19 cellular contexts compared by ENCODE assay signal in the genomic region with DNA sequence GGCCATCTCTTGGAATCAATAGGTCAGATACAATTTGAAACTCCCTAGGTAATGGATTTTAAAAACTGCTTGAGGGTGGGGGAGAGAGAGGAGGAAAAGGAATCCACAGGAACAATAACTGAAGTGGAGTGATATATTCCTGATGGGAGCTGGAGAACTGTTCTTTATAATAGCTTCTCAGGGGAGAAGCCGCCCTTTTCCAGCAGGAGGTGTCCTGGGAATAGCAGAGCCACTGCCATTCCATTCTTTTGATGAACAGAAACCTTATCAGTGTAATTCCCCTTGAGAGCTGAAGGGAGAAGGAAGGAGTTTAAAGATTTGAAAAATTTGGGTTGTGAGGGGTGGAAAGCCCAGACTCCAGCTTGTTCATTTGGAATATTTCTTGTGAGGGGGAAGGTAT.
A peak's percentile ranks its signal among the peaks of the same experiment; 100 is the strongest.
DNase-seq lines count a peak whose midpoint lies in the region; ATAC-seq and TF ChIP-seq lines count a peak whose summit lies in the region.
"Had no signal": no experiment of that assay in that cellular context is flagged by ENCODE, and none has a peak within 500 bp of the region (broad histone marks: within the 10 kb centered on the region; RNA-seq: fewer than 3 reads in every experiment).

No MANE protein-coding gene starts in this region.

- H3K27me3 ChIP-seq in AG04450 (ENCODE audit: control insufficient read depth, insufficient read depth, low read length) (no peaks in the 10 kb centered on the region), GM23338 (ENCODE audit: insufficient read depth) (no peaks in the 10 kb centered on the region)
- H3K27me3 ChIP-seq: BLaER1 treated with 17β-estradiol and CSF1 and Interleukin-3, amounts not matched to agents 10 nM and 100 nM had no signal

- no peak for TF ChIP-seq POLR2A in lower leg skin (IDR thresholded peaks at IDR 0.05)

- H3K4me3 Mint-ChIP-seq in GM23338, result no peak overlapping the region
- H3K4me3 Mint-ChIP-seq in naive thymus-derived CD8-positive, alpha-beta T cell, result no peak overlapping the region
- H3K4me3 Mint-ChIP-seq: CD8-positive, alpha-beta T cell had no signal

- H4K20me1 ChIP-seq in GM23338 (replicated peaks; ENCODE audit: insufficient read depth), result no peaks in the 10 kb centered on the region
- H4K20me1 ChIP-seq: BLaER1 treated with 17β-estradiol and CSF1 and Interleukin-3, amounts not matched to agents 10 nM and 100 nM had no signal

- ATAC-seq in GM23338 (peak; percentile 56), GM21360 (IDR thresholded peaks at IDR 0.05; ENCODE audit: unreplicated experiment) (no peak), HG03439 (IDR thresholded peaks at IDR 0.05; ENCODE audit: unreplicated experiment) (no peak)
- ATAC-seq in naive thymus-derived CD8-positive, alpha-beta T cell, result no peak
- ATAC-seq: A549; CD8-positive, alpha-beta T cell; Right ventricle myocardium inferior had no signal

- H2AFZ ChIP-seq in GM23338, result no peak overlapping the region

- H3K36me3 Mint-ChIP-seq in GM23338 (ENCODE audit: low read depth), result 0 out of 3 replicates have a peak, but pooled peaks cover 4% of the 10 kb centered on the region
- H3K36me3 Mint-ChIP-seq in naive thymus-derived CD8-positive, alpha-beta T cell, result no peaks in the 10 kb centered on the region
- H3K36me3 Mint-ChIP-seq: CD8-positive, alpha-beta T cell had no signal

- H3K4me3 ChIP-seq in AG04450 (ENCODE audit: low read depth, low read length) (no peak overlapping the region), GM23338 (no peak overlapping the region), lower leg skin (ENCODE audit: low read depth, poor library complexity, severe bottlenecking) (no peak overlapping the region)
- H3K4me3 ChIP-seq: A549; BLaER1 treated with 17β-estradiol and CSF1 and Interleukin-3, amounts not matched to agents 10 nM and 100 nM had no signal

- H3K4me2 ChIP-seq in GM23338, result no peak overlapping the region
- H3K4me2 ChIP-seq: A549; BLaER1 treated with 17β-estradiol and CSF1 and Interleukin-3, amounts not matched to agents 10 nM and 100 nM had no signal

- peaks cover 3% of the 10 kb centered on the region for H3K27me3 Mint-ChIP-seq in GM23338 (ENCODE audit: insufficient read depth, low read depth, poor library complexity)
- peaks cover 0 to 15% (median 2%) of the 10 kb centered on the region in 5 donors for H3K27me3 Mint-ChIP-seq in naive thymus-derived CD8-positive, alpha-beta T cell

- POLR2A ChIA-PET in AG04450 (lab: Yijun Ruan, JAX), result no interaction called here
- POLR2A ChIA-PET in naive thymus-derived CD8-positive, alpha-beta T cell (lab: Charles Lee), result no interaction called here

- H3K4me1 Mint-ChIP-seq in GM23338, result peaks cover 5% of the 10 kb centered on the region; the same call in 2 of the 3 replicates
- no peaks in the 10 kb centered on the region for H3K4me1 Mint-ChIP-seq in naive thymus-derived CD8-positive, alpha-beta T cell

- 71 to 79% methylated on average over 1 of the region's 1 CpG for WGBS in lower leg skin, 2 donors

- DNase-seq in AG04450 (ENCODE audit: low read depth, low spot score), result no peak
- peak; percentile 46 for DNase-seq in GM23338 (ENCODE audit: low spot score)
- peak; percentile 6 for DNase-seq in SK-N-DZ (ENCODE audit: low spot score)
- DNase-seq in iPS-NIHi11 (ENCODE audit: low spot score), result peak; percentile 37
- no peak for DNase-seq in lower leg skin (ENCODE audit: low spot score in 2 of 2)
- DNase-seq in naive thymus-derived CD8-positive, alpha-beta T cell, result no peak
- DNase-seq: CD8-positive, alpha-beta T cell; DMS79 treated with DMSO at 0.1 percent for 48 hours; HCEC 1CT; KBM-7; NCI-H1105 treated with DMSO at 0.1 percent for 48 hours; NCI-H1694 treated with DMSO at 0.1 percent for 48 hours; NCI-H526 treated with DMSO at 0.1 percent for 48 hours; NK-92 treated with Interleukin-12 subunit alpha and Interleukin-12 subunit beta, amount 100 ng/mL, for 24 hours had no signal

- H3K79me2 ChIP-seq in GM23338 (replicated peaks; ENCODE audit: insufficient read depth), result no peaks in the 10 kb centered on the region

- no peaks in the 10 kb centered on the region for H3F3A ChIP-seq in GM23338 (replicated peaks; ENCODE audit: low read depth)

- H3K27ac ChIP-seq in AG04450 (ENCODE audit: low read depth, low read length), result no peak overlapping the region
- no peak overlapping the region for H3K27ac ChIP-seq in GM23338 (ENCODE audit: low read depth)
- H3K27ac ChIP-seq: A549; BLaER1 treated with 17β-estradiol and CSF1 and Interleukin-3, amounts not matched to agents 10 nM and 100 nM had no signal

- no peaks in the 10 kb centered on the region for H3K9me2 ChIP-seq in GM23338 (ENCODE audit: insufficient read depth)

- no peak overlapping the region for H3K27ac Mint-ChIP-seq in GM23338
- no peak overlapping the region for H3K27ac Mint-ChIP-seq in naive thymus-derived CD8-positive, alpha-beta T cell
- H3K27ac Mint-ChIP-seq: CD8-positive, alpha-beta T cell had no signal

- H3K9me3 ChIP-seq in AG04450 (ENCODE audit: control insufficient read depth, insufficient read depth, low read length), result peaks cover 4% of the 10 kb centered on the region; the same call in 1 of the 2 replicates
- H3K9me3 ChIP-seq: A549 had no signal

- H3K36me3 ChIP-seq in GM23338 (ENCODE audit: insufficient read depth), result no peaks in the 10 kb centered on the region
- H3K36me3 ChIP-seq: BLaER1 treated with 17β-estradiol and CSF1 and Interleukin-3, amounts not matched to agents 10 nM and 100 nM had no signal

- intact Hi-C loops in lower leg skin (cut with DNase I; ENCODE audit: low total_unique reads), result no loop called here

- CTCF ChIA-PET in AG04450 (lab: Charles Lee), result no interaction called here

- TF ChIP-seq CTCF in AG04450 (IDR thresholded peaks at IDR 0.05; ENCODE audit: low read depth, low read length) (peak; percentile 11; the same call in 1 of the 2 replicates), GM23338 (conservative IDR thresholded peaks at IDR 0.05; ENCODE audit: low read depth in 2 of 2) (peak; percentile 25 to 40), lower leg skin (IDR thresholded peaks at IDR 0.05) (no peak)

- no peaks in the 10 kb centered on the region for H3K4me1 ChIP-seq in GM23338 (ENCODE audit: insufficient read depth)
- H3K4me1 ChIP-seq: A549; BLaER1 treated with 17β-estradiol and CSF1 and Interleukin-3, amounts not matched to agents 10 nM and 100 nM had no signal

- H3K9me3 Mint-ChIP-seq in GM23338, result peaks cover 10% of the 10 kb centered on the region
- H3K9me3 Mint-ChIP-seq in naive thymus-derived CD8-positive, alpha-beta T cell, result peaks cover 0 to 3% (median 0%) of the 10 kb centered on the region in 9 donors

TF ChIP-seq in GM23338, 12 proteins besides CTCF, POLR2A, EP300 and RAD21 (continues in another document):
- no peak for TF ChIP-seq EZH2 (IDR thresholded peaks at IDR 0.05; ENCODE audit: low read depth, unreplicated experiment)
- TF ChIP-seq ZNF114 (CRISPR knock-in tag; IDR thresholded peaks at IDR 0.05), result no peak
- TF ChIP-seq CREB1 (CRISPR knock-in tag; IDR thresholded peaks at IDR 0.05; ENCODE audit: low read depth), result no peak

Comparison
In these comparisons a context has a peak if more than half of its experiments do, and no peak if none do; other contexts are left out.
1. DNase-seq: peak in GM23338 (single experiment), SK-N-DZ (single experiment) and iPS-NIHi11 (single experiment); none in AG04450 (single experiment), lower leg skin (0 of 2) and naive thymus-derived CD8-positive, alpha-beta T cell (0 of 10).
2. CTCF ChIP-seq: peak in AG04450 (single experiment) and GM23338 (2 of 2); none in lower leg skin (0 of 3).